Comparison of ENCODE assay signal across 13 cellular contexts in the genomic region with DNA sequence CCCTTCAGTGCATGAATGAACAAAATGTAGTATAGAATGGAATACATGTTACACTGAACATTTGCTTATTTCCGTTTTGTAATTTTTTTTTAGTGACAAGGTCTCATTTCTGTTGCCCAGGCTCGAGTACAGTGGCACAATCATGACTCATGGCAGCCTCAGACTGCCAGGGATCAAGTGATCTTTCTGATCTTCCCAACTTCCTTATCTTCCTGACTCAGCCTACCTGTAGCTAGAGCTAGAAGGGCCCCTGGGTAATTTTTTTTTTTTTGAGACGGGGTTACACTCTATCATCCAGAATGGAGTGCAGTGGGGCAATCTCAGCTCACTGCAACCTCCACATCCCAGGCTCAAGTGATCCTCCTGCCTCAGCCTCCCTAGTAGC. TPM values are rescaled to one million over a fixed set of nuclear protein-coding genes. Genes with fewer than 3 reads are reported as not detected.
DNase-seq lines count a peak whose midpoint lies in the region; ATAC-seq and TF ChIP-seq lines count a peak whose summit lies in the region.
"Had no signal": no experiment of that assay in that cellular context is flagged by ENCODE, and none has a peak within 500 bp of the region (broad histone marks: within the 10 kb centered on the region; RNA-seq: fewer than 3 reads in every experiment).

No MANE protein-coding gene starts in this region.

- no peak overlapping the region for H3K4me3 Mint-ChIP-seq in naive thymus-derived CD8-positive, alpha-beta T cell
- H3K4me3 Mint-ChIP-seq: neural crest cell had no signal

- H3K4me1 Mint-ChIP-seq in naive thymus-derived CD8-positive, alpha-beta T cell, result peaks cover 16 to 49% (median 34%) of the 10 kb centered on the region in 4 donors
- H3K4me1 Mint-ChIP-seq: neural crest cell had no signal

- peak overlapping the region in 6 of 10 donors; percentile 25 to 67 (median 42) for H3K27ac Mint-ChIP-seq in naive thymus-derived CD8-positive, alpha-beta T cell

- ATAC-seq in naive thymus-derived CD8-positive, alpha-beta T cell, result no peak
- ATAC-seq: left cardiac atrium, sciatic nerve had no signal

- H3K27me3 Mint-ChIP-seq in naive thymus-derived CD8-positive, alpha-beta T cell, result no peaks in the 10 kb centered on the region

- H3K36me3 Mint-ChIP-seq in naive thymus-derived CD8-positive, alpha-beta T cell, result peaks cover 0 to 22% (median 3%) of the 10 kb centered on the region in 3 donors

- in situ Hi-C loops in GM13977 (cut with MboI; ENCODE audit: low pct_unique_long_range_greater_than_20kb, low sequenced_read_pairs, unreplicated experiment), result no loop called here

- DNase-seq in ELR (ENCODE audit: low read depth) (peak; percentile 21), MV-4-11 (lab: John Stamatoyannopoulos, UW) (peak; percentile 66), amniotic epithelial cell (ENCODE audit: low read depth) (peak; percentile 38), ecto neural progenitor cell (ENCODE audit: low spot score) (no peak), SK-N-DZ (ENCODE audit: low spot score) (no peak), GM13977 (ENCODE audit: low spot score) (no peak)
- no peak for DNase-seq in naive thymus-derived CD8-positive, alpha-beta T cell
- DNase-seq: Caco-2, left cardiac atrium, SHP77 treated with DMSO at 0.1 percent for 48 hours had no signal

- no peaks in the 10 kb centered on the region for H3K9me3 Mint-ChIP-seq in naive thymus-derived CD8-positive, alpha-beta T cell

- no peak for TF ChIP-seq CTCF in GM13977 (IDR thresholded peaks at IDR 0.05; ENCODE audit: extremely low read depth, insufficient read depth, missing control alignments)

- POLR2A ChIA-PET in naive thymus-derived CD8-positive, alpha-beta T cell (lab: Charles Lee), result no interaction called here

RNA-seq across cellular contexts. Expression of a gene that starts 7.4 kb away (rescaled TPM):
- total RNA-seq in naive thymus-derived CD8-positive, alpha-beta T cell, result 1 to 10 TPM; 7.8 to 8.6 TPM
- polyA plus RNA-seq in naive thymus-derived CD8-positive, alpha-beta T cell, result 1 to 10 TPM in 1 of 3 donors, under 1 TPM in 2; 0.32 to 1.2 (median 0.43) TPM
- polyA plus RNA-seq in SK-N-DZ (2014; cell fraction: cytosol; rRNA removed), result 4.0 and 4.2 TPM in 2 replicates
- polyA plus RNA-seq in SK-N-DZ (2014; cell fraction: nucleus; rRNA removed), result 9.0 and 13.8 TPM in 2 replicates

RNA-seq across cellular contexts. Expression of a gene that starts 35.7 kb away (rescaled TPM):
- 10 to 100 TPM; 53.5 to 56.7 TPM for total RNA-seq in naive thymus-derived CD8-positive, alpha-beta T cell
- 10 to 100 TPM in 1 of 3 donors, 1 to 10 TPM in 2; 1.5 to 15.4 (median 2.8) TPM for polyA plus RNA-seq in naive thymus-derived CD8-positive, alpha-beta T cell
- 18.7 and 22.3 TPM in 2 replicates for polyA plus RNA-seq in SK-N-DZ (2014; cell fraction: cytosol; rRNA removed)
- polyA plus RNA-seq in SK-N-DZ (2014; cell fraction: nucleus; rRNA removed), result 16.6 and 27.5 TPM in 2 replicates

RNA-seq across cellular contexts. Expression of a gene that starts 41.6 kb away (rescaled TPM):
- 10 to 100 TPM; 93.5 to 99.9 TPM for total RNA-seq in naive thymus-derived CD8-positive, alpha-beta T cell
- polyA plus RNA-seq in naive thymus-derived CD8-positive, alpha-beta T cell, result 10 to 100 TPM; 17.1 to 31.9 (median 19.7) TPM
- not detected in 2 replicates for polyA plus RNA-seq in SK-N-DZ (2014; cell fraction: cytosol; rRNA removed)
- 0.65 TPM in 1 of 2 replicates, not detected in the other for polyA plus RNA-seq in SK-N-DZ (2014; cell fraction: nucleus; rRNA removed)
- total RNA-seq: Caco-2, NCI-H460, neural crest cell had no signal

Comparison
In these comparisons a context has a peak if more than half of its experiments do, and no peak if none do; other contexts are left out.
1. DNase-seq: peak in ELR (single experiment), MV-4-11 (single experiment) and amniotic epithelial cell (single experiment); none in naive thymus-derived CD8-positive, alpha-beta T cell (0 of 10), ecto neural progenitor cell (single experiment), SK-N-DZ (single experiment) and GM13977 (single experiment).